In the genomic region with DNA sequence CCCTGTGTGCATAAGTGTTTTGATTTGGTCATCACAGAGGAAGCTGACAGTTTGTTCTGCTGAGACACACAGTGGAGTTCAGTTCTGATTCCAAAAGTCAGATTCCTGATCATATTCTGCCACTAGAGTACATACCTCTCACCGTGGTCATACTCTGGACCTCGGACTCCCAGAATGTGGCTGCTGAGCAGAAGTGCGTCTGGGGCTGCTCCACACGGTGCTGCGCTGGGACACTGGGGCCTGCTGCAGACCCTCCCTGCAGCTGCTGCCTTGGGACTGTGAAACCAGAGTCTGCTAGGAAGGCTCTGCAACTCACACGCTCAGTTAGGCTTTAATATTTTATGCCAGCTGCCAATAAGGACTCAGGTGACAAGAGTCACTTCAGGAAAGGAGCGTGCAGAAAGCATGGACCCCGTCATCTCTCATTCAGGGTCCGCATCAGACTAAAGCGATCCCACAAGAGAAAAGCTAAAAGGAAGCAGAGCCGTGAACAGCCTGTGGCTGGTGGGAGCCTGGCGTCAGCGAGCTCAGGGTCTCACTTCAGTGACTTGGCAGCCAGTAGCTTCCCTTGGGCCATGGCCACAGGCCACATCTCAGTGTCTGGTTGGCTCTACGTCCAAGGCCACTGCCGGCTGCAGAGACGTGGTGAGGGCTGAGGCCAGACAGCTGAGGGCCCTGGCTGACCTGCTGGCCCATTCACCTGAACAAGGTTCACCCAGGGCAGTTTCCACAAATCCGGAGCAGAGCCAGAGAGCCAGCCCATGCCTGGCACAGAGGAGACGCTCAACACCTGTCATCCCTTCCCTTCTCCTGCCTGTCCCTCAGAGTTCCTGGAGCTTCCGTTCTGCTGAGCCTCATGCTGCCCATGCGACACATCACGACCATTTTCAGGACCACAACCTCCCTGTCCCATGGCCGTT, we compare ENCODE assay signal across 1 cellular context.
A peak's percentile ranks its signal among the peaks of the same experiment; 100 is the strongest.
TF ChIP-seq lines count a peak whose summit lies in the region.

No MANE protein-coding gene starts in this region.

TF ChIP-seq in HepG2, 621 proteins besides CTCF, POLR2A, EP300 and RAD21 (continued from another document and continues in another):
- TF ChIP-seq ZSCAN25 (CRISPR knock-in tag; IDR thresholded peaks at IDR 0.05) = 0 out of 2 replicates have a peak, but pooled peaks have one; percentile 15
- 0 out of 2 replicates have a peak, but pooled peaks have one; percentile 26 for TF ChIP-seq ZNF639 (CRISPR knock-in tag; conservative IDR thresholded peaks at IDR 0.05)
- TF ChIP-seq ZKSCAN5 (CRISPR knock-in tag; IDR thresholded peaks at IDR 0.05) = no peak
- TF ChIP-seq, protein P1, sequence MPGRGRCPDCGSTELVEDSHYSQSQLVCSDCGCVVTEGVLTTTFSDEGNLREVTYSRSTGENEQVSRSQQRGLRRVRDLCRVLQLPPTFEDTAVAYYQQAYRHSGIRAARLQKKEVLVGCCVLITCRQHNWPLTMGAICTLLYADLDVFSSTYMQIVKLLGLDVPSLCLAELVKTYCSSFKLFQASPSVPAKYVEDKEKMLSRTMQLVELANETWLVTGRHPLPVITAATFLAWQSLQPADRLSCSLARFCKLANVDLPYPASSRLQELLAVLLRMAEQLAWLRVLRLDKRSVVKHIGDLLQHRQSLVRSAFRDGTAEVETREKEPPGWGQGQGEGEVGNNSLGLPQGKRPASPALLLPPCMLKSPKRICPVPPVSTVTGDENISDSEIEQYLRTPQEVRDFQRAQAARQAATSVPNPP (CRISPR knock-in tag; IDR thresholded peaks at IDR 0.05) = peak; percentile 79; the same call in 1 of the 2 replicates
- peak; percentile 83; the same call in 1 of the 2 replicates for TF ChIP-seq ARNT2 (CRISPR knock-in tag; IDR thresholded peaks at IDR 0.05; ENCODE audit: low read depth)
- no peak for TF ChIP-seq PRPF4 (IDR thresholded peaks at IDR 0.05; ENCODE audit: low read depth, low read length, poor library complexity, severe bottlenecking)
- no peak for TF ChIP-seq ZNF746 (CRISPR knock-in tag; IDR thresholded peaks at IDR 0.05)
- no peak for TF ChIP-seq ZNF878 (CRISPR knock-in tag; IDR thresholded peaks at IDR 0.05)
- TF ChIP-seq, protein P2, sequence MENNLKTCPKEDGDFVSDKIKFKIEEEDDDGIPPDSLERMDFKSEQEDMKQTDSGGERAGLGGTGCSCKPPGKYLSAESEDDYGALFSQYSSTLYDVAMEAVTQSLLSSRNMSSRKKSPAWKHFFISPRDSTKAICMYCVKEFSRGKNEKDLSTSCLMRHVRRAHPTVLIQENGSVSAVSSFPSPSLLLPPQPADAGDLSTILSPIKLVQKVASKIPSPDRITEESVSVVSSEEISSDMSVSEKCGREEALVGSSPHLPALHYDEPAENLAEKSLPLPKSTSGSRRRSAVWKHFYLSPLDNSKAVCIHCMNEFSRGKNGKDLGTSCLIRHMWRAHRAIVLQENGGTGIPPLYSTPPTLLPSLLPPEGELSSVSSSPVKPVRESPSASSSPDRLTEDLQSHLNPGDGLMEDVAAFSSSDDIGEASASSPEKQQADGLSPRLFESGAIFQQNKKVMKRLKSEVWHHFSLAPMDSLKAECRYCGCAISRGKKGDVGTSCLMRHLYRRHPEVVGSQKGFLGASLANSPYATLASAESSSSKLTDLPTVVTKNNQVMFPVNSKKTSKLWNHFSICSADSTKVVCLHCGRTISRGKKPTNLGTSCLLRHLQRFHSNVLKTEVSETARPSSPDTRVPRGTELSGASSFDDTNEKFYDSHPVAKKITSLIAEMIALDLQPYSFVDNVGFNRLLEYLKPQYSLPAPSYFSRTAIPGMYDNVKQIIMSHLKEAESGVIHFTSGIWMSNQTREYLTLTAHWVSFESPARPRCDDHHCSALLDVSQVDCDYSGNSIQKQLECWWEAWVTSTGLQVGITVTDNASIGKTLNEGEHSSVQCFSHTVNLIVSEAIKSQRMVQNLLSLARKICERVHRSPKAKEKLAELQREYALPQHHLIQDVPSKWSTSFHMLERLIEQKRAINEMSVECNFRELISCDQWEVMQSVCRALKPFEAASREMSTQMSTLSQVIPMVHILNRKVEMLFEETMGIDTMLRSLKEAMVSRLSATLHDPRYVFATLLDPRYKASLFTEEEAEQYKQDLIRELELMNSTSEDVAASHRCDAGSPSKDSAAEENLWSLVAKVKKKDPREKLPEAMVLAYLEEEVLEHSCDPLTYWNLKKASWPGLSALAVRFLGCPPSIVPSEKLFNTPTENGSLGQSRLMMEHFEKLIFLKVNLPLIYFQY (CRISPR knock-in tag; IDR thresholded peaks at IDR 0.05; ENCODE audit: borderline replicate concordance) = peak; percentile 85
- no peak for TF ChIP-seq ZNF10 (CRISPR knock-in tag; IDR thresholded peaks at IDR 0.05; ENCODE audit: borderline replicate concordance, low read depth)
- TF ChIP-seq AGO2 (optimal IDR thresholded peaks at IDR 0.05; ENCODE audit: low read depth, low read length) = no peak
- TF ChIP-seq ZNF460 (CRISPR knock-in tag; IDR thresholded peaks at IDR 0.05; ENCODE audit: borderline replicate concordance) = no peak; the same call in 1 of the 2 replicates
- TF ChIP-seq CCAR2 (optimal IDR thresholded peaks at IDR 0.05; ENCODE audit: low read depth, low read length) = no peak
- TF ChIP-seq U2AF2 (IDR thresholded peaks at IDR 0.05; ENCODE audit: low read depth, low read length) = no peak
- TF ChIP-seq ZNF260 (CRISPR knock-in tag; IDR thresholded peaks at IDR 0.05; ENCODE audit: borderline replicate concordance, low read depth) = no peak
- 0 out of 2 replicates have a peak, but pooled peaks have one; percentile 17 for TF ChIP-seq ZNF792 (CRISPR knock-in tag; IDR thresholded peaks at IDR 0.05)
- TF ChIP-seq ATF6 (CRISPR knock-in tag; conservative IDR thresholded peaks at IDR 0.05) = no peak
- peak; percentile 95 for TF ChIP-seq ZNF350 (CRISPR knock-in tag; IDR thresholded peaks at IDR 0.05; ENCODE audit: borderline replicate concordance, low read depth)
- peak; percentile 99 for TF ChIP-seq SKI (IDR thresholded peaks at IDR 0.05; ENCODE audit: partially characterized antibody)
- no peak for TF ChIP-seq ZMAT5 (CRISPR knock-in tag; IDR thresholded peaks at IDR 0.05; ENCODE audit: borderline replicate concordance, low read depth)
- TF ChIP-seq ZFX (CRISPR knock-in tag; IDR thresholded peaks at IDR 0.05; ENCODE audit: low read depth) = peak; percentile 91
- peak; percentile 66; the same call in 1 of the 2 replicates for TF ChIP-seq ZNF775 (CRISPR knock-in tag; IDR thresholded peaks at IDR 0.05; ENCODE audit: borderline replicate concordance)
- TF ChIP-seq ZBTB2 (CRISPR knock-in tag; IDR thresholded peaks at IDR 0.05; ENCODE audit: low read depth) = no peak
- peak; percentile 43; the same call in 1 of the 2 replicates for TF ChIP-seq MAFF (IDR thresholded peaks at IDR 0.05; ENCODE audit: low read depth, low read length)
- TF ChIP-seq SNAPC5 (CRISPR knock-in tag; IDR thresholded peaks at IDR 0.05; ENCODE audit: borderline replicate concordance) = no peak
- TF ChIP-seq HNRNPUL1 (IDR thresholded peaks at IDR 0.05; ENCODE audit: low read depth, low read length) = no peak
- 0 out of 2 replicates have a peak, but pooled peaks have one; percentile 12 for TF ChIP-seq TSC22D2 (CRISPR knock-in tag; IDR thresholded peaks at IDR 0.05; ENCODE audit: borderline replicate concordance)
- TF ChIP-seq RNF2 (conservative IDR thresholded peaks at IDR 0.05; ENCODE audit: low read depth) = 0 out of 2 replicates have a peak, but pooled peaks have one; percentile 36
- TF ChIP-seq ZBTB40 (IDR thresholded peaks at IDR 0.05) = no peak
- TF ChIP-seq ZBTB40 (CRISPR knock-in tag; IDR thresholded peaks at IDR 0.05) = peak; percentile 68; the same call in 1 of the 2 replicates
- TF ChIP-seq TBX2 (CRISPR knock-in tag; IDR thresholded peaks at IDR 0.05; ENCODE audit: borderline replicate concordance) = peak; percentile 93
- peak; percentile 90 for TF ChIP-seq NCOR1 (IDR thresholded peaks at IDR 0.05; ENCODE audit: borderline replicate concordance, low read length)
- peak; percentile 92 for TF ChIP-seq ZNF644 (CRISPR knock-in tag; IDR thresholded peaks at IDR 0.05; ENCODE audit: low read depth)
- no peak for TF ChIP-seq ZNF790 (CRISPR knock-in tag; IDR thresholded peaks at IDR 0.05; ENCODE audit: borderline replicate concordance)
